Comparison of ENCODE assay signal across 8 cellular contexts in the genomic region with DNA sequence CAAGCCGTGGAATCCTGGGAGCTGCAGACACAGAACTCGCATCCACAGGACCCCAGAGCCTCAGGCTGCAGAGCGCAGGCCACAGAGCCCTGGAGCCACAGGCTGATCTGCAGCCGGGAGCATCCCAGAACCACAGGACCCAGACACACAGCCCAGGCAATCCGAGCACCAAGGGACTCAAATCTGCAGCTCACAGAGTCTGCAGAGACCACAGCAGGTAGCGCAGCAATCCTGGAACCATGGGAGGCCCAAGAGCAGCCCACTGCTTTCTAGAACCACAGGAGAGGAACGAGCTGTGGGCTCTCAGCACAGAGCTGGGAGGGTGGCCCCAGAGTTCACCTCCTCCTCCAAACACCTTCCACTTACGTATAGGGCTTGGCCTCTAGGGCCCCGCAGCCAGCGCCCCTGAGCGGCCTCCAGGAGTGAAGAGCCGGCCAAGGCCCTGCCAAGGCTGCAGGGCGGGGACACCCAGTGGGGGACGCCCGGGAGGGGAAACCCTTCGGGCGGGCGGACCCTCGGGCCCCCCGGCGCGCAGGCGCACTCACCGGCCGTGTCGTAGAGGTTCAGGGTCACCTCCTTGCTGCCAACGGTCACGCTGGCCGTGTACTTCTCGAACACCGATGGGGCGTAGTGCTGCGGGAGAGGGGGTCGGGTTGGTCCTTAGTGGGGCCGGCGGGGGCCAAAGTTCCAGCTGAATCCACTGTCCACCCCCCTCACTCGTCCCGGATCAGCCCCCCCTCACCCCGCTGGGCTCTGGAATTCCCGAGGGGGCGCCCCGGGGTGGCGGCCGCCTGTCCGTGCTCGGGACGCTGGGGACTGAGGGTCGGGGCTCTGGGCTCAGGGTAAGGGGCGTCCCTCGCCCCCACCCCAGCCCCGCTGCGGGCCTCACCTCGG. TPM values are rescaled to one million over a fixed set of nuclear protein-coding genes. Genes with fewer than 3 reads are reported as not detected.
DNase-seq lines count a peak whose midpoint lies in the region; ATAC-seq and TF ChIP-seq lines count a peak whose summit lies in the region.

No MANE protein-coding gene starts in this region.

- ATAC-seq in sciatic nerve, result no peak

- DNase-seq in AG04450 (ENCODE audit: low read depth, low spot score), result no peak
- DNase-seq in HL-60 (ENCODE audit: low read depth in 1 of 2, low spot score in 1 of 2), result peak in 1 of 2 experiments; percentile 64
- DNase-seq in activated T-cell treated with anti-CD3 and anti-CD28 coated beads, Interleukin-2, amount 50 U/mL, for 1 hour, result peak; percentile 68
- no peak for DNase-seq in fibroblast of villous mesenchyme (ENCODE audit: low read depth)
- DNase-seq in sciatic nerve (ENCODE audit: low spot score), result peak; percentile 65
- DNase-seq in mucosa of gallbladder (ENCODE audit: low spot score), result no peak
- no peak for DNase-seq in putamen (ENCODE audit: low spot score)
- no peak for DNase-seq in GM03348 (ENCODE audit: low spot score)

- intact Hi-C loops in sciatic nerve (cut with DNase I), result loop anchor here (10.0 kb wide), 1 partner anchor 92 kb away; a partner anchor contains a TSS

- peak overlapping the region; percentile 65 for H3K4me3 ChIP-seq in AG04450 (ENCODE audit: low read depth, low read length)
- peak overlapping the region; percentile 85 for H3K4me3 ChIP-seq in HL-60 (replicated peaks; ENCODE audit: insufficient read depth, low read length)
- H3K4me3 ChIP-seq in fibroblast of villous mesenchyme (ENCODE audit: low read depth, low read length), result peak overlapping the region; percentile 68

- TF ChIP-seq CTCF in AG04450 (IDR thresholded peaks at IDR 0.05; ENCODE audit: low read depth, low read length) (no peak), HL-60 (IDR thresholded peaks at IDR 0.05; ENCODE audit: insufficient read depth, low read length) (no peak), fibroblast of villous mesenchyme (IDR thresholded peaks at IDR 0.05; ENCODE audit: insufficient read depth, low read depth, low read length) (no peak)

- POLR2A ChIA-PET in AG04450 (lab: Yijun Ruan, JAX), result interaction anchor here (1.6 to 4.4 kb wide), 3 partner anchors 18 to 256 kb away, joined by 7 to 52 read pairs (median 11); a partner anchor contains a TSS

- H3K27me3 ChIP-seq in AG04450 (ENCODE audit: control insufficient read depth, insufficient read depth, low read length), result no peaks in the 10 kb centered on the region
- H3K27me3 ChIP-seq in HL-60 (ENCODE audit: insufficient read depth, poor library complexity, severe bottlenecking), result no peaks in the 10 kb centered on the region

- H3K9me3 ChIP-seq in AG04450 (ENCODE audit: control insufficient read depth, insufficient read depth, low read length), result no peaks in the 10 kb centered on the region; the same call in 1 of the 2 replicates

- CTCF ChIA-PET in AG04450 (lab: Charles Lee), result interaction anchor here (0.6 to 7.0 kb wide), 24 partner anchors 8 to 728 kb away, joined by 3 to 143 read pairs (median 12); a partner anchor contains a TSS

- H3K27ac ChIP-seq in AG04450 (ENCODE audit: low read depth, low read length) (peak overlapping the region; percentile 11), HL-60 (replicated peaks) (peak overlapping the region; percentile 85)

RNA-seq across cellular contexts. Expression of a gene that starts 0.6 kb away (rescaled TPM):
- polyA plus RNA-seq in AG04450 (2011; rRNA removed), result 5.3 TPM in 2 replicates
- 10.3 and 14.6 TPM in 2 replicates for polyA minus RNA-seq in AG04450 (2011; rRNA and poly(A)+ RNA removed)
- 9.0 and 11.7 TPM in 2 replicates for total RNA-seq in fibroblast of villous mesenchyme
- 12.1 TPM for total RNA-seq in sciatic nerve
- total RNA-seq in mucosa of gallbladder, result 30.8 TPM

RNA-seq across cellular contexts. Expression of a gene that starts 11.0 kb away (rescaled TPM):
- 1.1 and 1.6 TPM in 2 replicates for polyA plus RNA-seq in AG04450 (2011; rRNA removed)
- 3.4 and 3.5 TPM in 2 replicates for polyA minus RNA-seq in AG04450 (2011; rRNA and poly(A)+ RNA removed)
- total RNA-seq in fibroblast of villous mesenchyme, result 4.7 and 5.2 TPM in 2 replicates
- 26.3 TPM for total RNA-seq in sciatic nerve
- total RNA-seq in mucosa of gallbladder, result 35.5 TPM

Comparison
In these comparisons a context has a peak if more than half of its experiments do, and no peak if none do; other contexts are left out.
1. DNase-seq: peak in activated T-cell treated with anti-CD3 and anti-CD28 coated beads, Interleukin-2, amount 50 U/mL, for 1 hour (single experiment) and sciatic nerve (single experiment); none in AG04450 (single experiment), fibroblast of villous mesenchyme (single experiment), mucosa of gallbladder (single experiment), putamen (single experiment) and GM03348 (single experiment).
2. Peak in every context shown above with its lines, with median percentiles within 50 percentile points of each other: H3K4me3 ChIP-seq.